In genomic region chr19:35742121-35742724, GRCh38 we compare ENCODE assay signal across 8 cellular contexts. TPM values are rescaled to one million over a fixed set of nuclear protein-coding genes. Genes with fewer than 3 reads are reported as not detected.
DNase-seq lines count a peak whose midpoint lies in the region; ATAC-seq and TF ChIP-seq lines count a peak whose summit lies in the region.

Gene IGFLR1 (minus strand): TSS chr19:35742452. CDS start chr19:35741180, 1,272 bp downstream.

- H3K4me3 ChIP-seq in Caco-2 (ENCODE audit: low read depth, low read length) (peak within 1 kb of the TSS; percentile 58), NT2/D1 (ENCODE audit: insufficient read length, low read depth) (peak within 1 kb of the TSS; percentile 26), lung (no peak within 1 kb of the TSS)

- no TSS peak for BruUV-seq in Caco-2 (replicated peaks; lab: Mats Ljungman, UMichigan)

- H3K36me3 ChIP-seq in Caco-2 (ENCODE audit: control insufficient read depth, insufficient read depth, low read length) (peaks cover 6% of the 10 kb centered on the region; the same call in 1 of the 2 replicates), NT2/D1 (ENCODE audit: insufficient read depth, insufficient read length, low read length) (peaks cover 37% of the 10 kb centered on the region), lung (ENCODE audit: control insufficient read depth in 2 of 2, insufficient read depth in 2 of 2, low read length in 2 of 2) (peaks cover 3 to 19% of the 10 kb centered on the region in 2 donors)

- no peak for TF ChIP-seq CTCF in Caco-2 (IDR thresholded peaks at IDR 0.05; ENCODE audit: insufficient read depth in 1 of 2, low read depth in 1 of 2, low read length in 1 of 2, severe bottlenecking in 1 of 2, unreplicated experiment in 1 of 2)
- no peak for TF ChIP-seq CTCF in lung (IDR thresholded peaks at IDR 0.05; ENCODE audit: control extremely low read depth, extremely low read depth)

- H3K9me3 Mint-ChIP-seq in Caco-2 (ENCODE audit: unreplicated experiment): no peaks in the 10 kb centered on the region

- H3K9me3 ChIP-seq in Caco-2 (no peaks in the 10 kb centered on the region), NT2/D1 (ENCODE audit: insufficient read depth, low read length) (no peaks in the 10 kb centered on the region), lung (ENCODE audit: control insufficient read depth in 2 of 2, insufficient read depth in 1 of 2, low read length in 1 of 2) (no peaks in the 10 kb centered on the region)

- intact Hi-C loops in Caco-2 (cut with micrococcal nuclease; ENCODE audit: unreplicated experiment): no loop called here

- peak within 1 kb of the TSS; percentile 97 for H3K4me3 Mint-ChIP-seq in Caco-2 (ENCODE audit: unreplicated experiment)

- WGBS in lung, 2 donors: 24 to 58% methylated on average over 9 of the region's 9 CpGs

- H3K4me1 ChIP-seq in Caco-2 (peaks cover 8% of the 10 kb centered on the region; the same call in 1 of the 2 replicates), NT2/D1 (ENCODE audit: insufficient read depth, insufficient read length) (peaks cover 9% of the 10 kb centered on the region), lung (ENCODE audit: control insufficient read depth in 2 of 2, insufficient read depth in 2 of 2, low read length in 2 of 2) (peaks cover 0 to 17% of the 10 kb centered on the region in 2 donors)

- CTCF ChIA-PET in Caco-2 (lab: Charles Lee): no interaction called here

- H3K9ac ChIP-seq in NT2/D1 (ENCODE audit: insufficient read length, low read depth): peak within 1 kb of the TSS; percentile 74

- no peak for DNase-seq in Caco-2
- DNase-seq in NT2/D1 (ENCODE audit: low read depth, low spot score): no peak
- DNase-seq in activated T-helper 1 cell treated with Interleukin-2 at 50 U/mL for 16 hours (ENCODE audit: low read depth): peak; percentile 42
- DNase-seq in lung (ENCODE audit: low spot score): no peak
- peak; percentile 32 to 55 for DNase-seq in stimulated activated CD8-positive, alpha-beta memory T cell treated with anti-CD3 and anti-CD28 coated beads, Interleukin-4, amount 100 ng/mL, for 4 hours (ENCODE audit: low read depth in 2 of 2, low spot score in 1 of 2)
- no peak for DNase-seq in T1000 (lab: John Stamatoyannopoulos, UW)
- DNase-seq in DMS53 treated with DMSO at 0.1 percent for 48 hours (lab: John Stamatoyannopoulos, UW; ENCODE audit: unreplicated experiment): no peak

- H3K27ac Mint-ChIP-seq in Caco-2 (ENCODE audit: unreplicated experiment): peak within 1 kb of the TSS; percentile 87

- H3K27ac ChIP-seq in lung (ENCODE audit: low read depth in 1 of 2, low read length in 1 of 2): peak within 1 kb of the TSS in 1 of 2 donors; percentile 69

- no peak for ATAC-seq in lung (ENCODE audit: insufficient read depth, low FRiP score)
- ATAC-seq in GM21529 (IDR thresholded peaks at IDR 0.05; ENCODE audit: unreplicated experiment): no peak

- no peaks in the 10 kb centered on the region for H3K27me3 ChIP-seq in Caco-2 (replicated peaks; ENCODE audit: control insufficient read depth, insufficient read depth, low read length)
- no peaks in the 10 kb centered on the region for H3K27me3 ChIP-seq in NT2/D1 (ENCODE audit: insufficient read depth, insufficient read length)
- no peaks in the 10 kb centered on the region for H3K27me3 ChIP-seq in lung (ENCODE audit: control insufficient read depth, insufficient read depth)

- peaks cover 64% of the 10 kb centered on the region for H3K36me3 Mint-ChIP-seq in Caco-2 (ENCODE audit: insufficient read depth, unreplicated experiment)

- no peaks in the 10 kb centered on the region for H3K27me3 Mint-ChIP-seq in Caco-2 (ENCODE audit: insufficient read depth, unreplicated experiment)

- POLR2A ChIA-PET in Caco-2 (lab: Charles Lee): no interaction called here

- peaks cover 11% of the 10 kb centered on the region for H3K4me1 Mint-ChIP-seq in Caco-2 (ENCODE audit: low read depth, unreplicated experiment)

RNA-seq across cellular contexts. Expression of gene IGFLR1, which starts in this region (rescaled TPM):
- total RNA-seq in Caco-2 (2022) (10.1 and 11.3 TPM in 2 replicates), lung (10 to 100 TPM in 1 of 2 donors, 1 to 10 TPM in 1; 3.8 to 32.3 TPM)
- 10 to 100 TPM; 19.6 to 72.5 TPM for polyA plus RNA-seq in lung

Comparison
In these comparisons a context has a peak if more than half of its experiments do, and no peak if none do; other contexts are left out.
1. DNase-seq: peak in activated T-helper 1 cell treated with Interleukin-2 at 50 U/mL for 16 hours (single experiment) and stimulated activated CD8-positive, alpha-beta memory T cell treated with anti-CD3 and anti-CD28 coated beads, Interleukin-4, amount 100 ng/mL, for 4 hours (2 of 2); none in Caco-2 (0 of 2), NT2/D1 (single experiment), lung (single experiment), T1000 (single experiment) and DMS53 treated with DMSO at 0.1 percent for 48 hours (single experiment).